Comparison of ENCODE assay signal across 9 cellular contexts in the genomic region with DNA sequence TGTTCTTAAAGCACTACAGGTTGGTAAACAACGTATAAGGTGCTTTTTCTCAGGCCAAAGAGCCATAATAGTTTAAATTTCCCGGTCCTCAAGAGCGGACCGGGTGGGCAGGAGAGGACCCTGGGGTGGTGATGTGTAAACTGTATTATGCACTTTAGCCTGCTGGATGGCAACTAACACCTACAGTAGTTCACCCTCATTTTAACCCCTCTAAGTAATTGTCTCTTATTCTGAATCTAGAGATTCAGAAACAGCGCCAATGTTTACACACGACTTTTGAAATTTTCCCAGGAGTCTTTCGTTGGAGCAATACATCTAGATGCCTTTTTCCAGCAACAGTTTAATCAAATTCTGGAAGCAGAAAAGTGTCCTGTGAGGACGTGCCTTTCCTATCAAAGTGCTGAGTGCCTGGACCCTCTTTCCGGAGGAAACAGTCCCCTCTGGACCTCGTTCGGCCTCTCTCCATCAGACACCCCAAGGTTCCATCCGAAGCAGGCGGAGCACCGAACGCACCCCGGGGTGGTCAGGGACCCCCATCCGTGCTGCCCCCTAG. TPM values are rescaled to one million over a fixed set of nuclear protein-coding genes. Genes with fewer than 3 reads are reported as not detected.
A peak's percentile ranks its signal among the peaks of the same experiment; 100 is the strongest.
DNase-seq lines count a peak whose midpoint lies in the region; ATAC-seq and TF ChIP-seq lines count a peak whose summit lies in the region.
"Had no signal": no experiment of that assay in that cellular context is flagged by ENCODE, and none has a peak within 500 bp of the region (broad histone marks: within the 10 kb centered on the region; RNA-seq: fewer than 3 reads in every experiment).

No MANE protein-coding gene starts in this region.

- H3K4me1 Mint-ChIP-seq in CD14-positive monocyte, result peaks cover 21% of the 10 kb centered on the region
- peaks cover 3 to 6% of the 10 kb centered on the region in 2 donors for H3K4me1 Mint-ChIP-seq in effector memory CD8-positive, alpha-beta T cell (ENCODE audit: low read depth in 2 of 2)
- H3K4me1 Mint-ChIP-seq in neural progenitor cell, result peaks cover 3% of the 10 kb centered on the region

- H3K9ac ChIP-seq in KMS-11, result peak overlapping the region; percentile 27; the same call in 1 of the 2 replicates
- peak overlapping the region; percentile 2 for H3K9ac ChIP-seq in neural progenitor cell

- ATAC-seq in effector memory CD8-positive, alpha-beta T cell (replicated peaks), result no peak
- no peak for ATAC-seq in GM21360 (IDR thresholded peaks at IDR 0.05; ENCODE audit: unreplicated experiment)

- H3K27me3 ChIP-seq in KMS-11 (ENCODE audit: insufficient read depth, low read depth), result no peaks in the 10 kb centered on the region
- peaks cover 14% of the 10 kb centered on the region for H3K27me3 ChIP-seq in neural progenitor cell

- H3K27ac Mint-ChIP-seq in CD14-positive monocyte (peak overlapping the region in 1 of 7 donors; percentile 2), neural progenitor cell (peak overlapping the region; percentile 60)
- H3K27ac Mint-ChIP-seq in effector memory CD8-positive, alpha-beta T cell, result no peak overlapping the region

- no peaks in the 10 kb centered on the region for H3K9me3 ChIP-seq in neural progenitor cell (ENCODE audit: low read depth)

- peaks cover 47% of the 10 kb centered on the region for H3F3A ChIP-seq in neural progenitor cell (ENCODE audit: low read depth)

- H3K27me3 Mint-ChIP-seq in CD14-positive monocyte (ENCODE audit: low read depth in 3 of 3) (peaks cover 23 to 38% (median 28%) of the 10 kb centered on the region in 3 donors), neural progenitor cell (ENCODE audit: insufficient read depth, low read depth) (peaks cover 18% of the 10 kb centered on the region)
- H3K27me3 Mint-ChIP-seq in effector memory CD8-positive, alpha-beta T cell, result peaks cover 40 to 79% of the 10 kb centered on the region in 2 donors

- H3K9me3 Mint-ChIP-seq in CD14-positive monocyte (peaks cover 0 to 6% (median 0%) of the 10 kb centered on the region in 7 donors), neural progenitor cell (no peaks in the 10 kb centered on the region)
- H3K9me3 Mint-ChIP-seq in effector memory CD8-positive, alpha-beta T cell, result no peaks in the 10 kb centered on the region

- no peak overlapping the region for H3K4me3 ChIP-seq in KMS-11 (IDR thresholded peaks at IDR 0.05; ENCODE audit: insufficient read depth, low read depth, low read length)
- peak overlapping the region; percentile 95 for H3K4me3 ChIP-seq in neural progenitor cell

- intact Hi-C loops in CD14-positive monocyte (cut with micrococcal nuclease), result no loop called here

- H3K4me2 ChIP-seq in KMS-11 (peak overlapping the region; percentile 81), neural progenitor cell (peak overlapping the region; percentile 93)

- no peak for DNase-seq in CD14-positive monocyte (ENCODE audit: low spot score)
- no peak for DNase-seq in effector memory CD8-positive, alpha-beta T cell
- no peak for DNase-seq in neural progenitor cell (ENCODE audit: low spot score)
- DNase-seq in GF-D8 (lab: John Stamatoyannopoulos, UW), result no peak
- no peak for DNase-seq in inferior parietal cortex (ENCODE audit: extremely low spot score)
- DNase-seq in MV-4-11 (lab: John Stamatoyannopoulos, UW), result no peak

- peak overlapping the region; percentile 96 for H2AFZ ChIP-seq in KMS-11 (ENCODE audit: low read depth)
- peak overlapping the region; percentile 97 for H2AFZ ChIP-seq in neural progenitor cell (replicated peaks)

- H4K20me1 ChIP-seq in KMS-11 (ENCODE audit: insufficient read depth), result no peaks in the 10 kb centered on the region
- peaks cover 10% of the 10 kb centered on the region for H4K20me1 ChIP-seq in neural progenitor cell (ENCODE audit: low read depth)

- H3K36me3 ChIP-seq in KMS-11 (ENCODE audit: insufficient read depth), result no peaks in the 10 kb centered on the region
- H3K36me3 ChIP-seq in neural progenitor cell, result no peaks in the 10 kb centered on the region

- H3K27ac ChIP-seq in KMS-11 (no peak overlapping the region), neural progenitor cell (no peak overlapping the region)
- H3K27ac ChIP-seq: RWPE1 had no signal

- H3K79me2 ChIP-seq in KMS-11 (ENCODE audit: insufficient read depth, low read depth) (no peaks in the 10 kb centered on the region), neural progenitor cell (ENCODE audit: low read depth) (peaks cover 43% of the 10 kb centered on the region)

- peak overlapping the region; percentile 86 to 94 for H3K4me3 Mint-ChIP-seq in CD14-positive monocyte
- H3K4me3 Mint-ChIP-seq in effector memory CD8-positive, alpha-beta T cell, result peak overlapping the region; percentile 65 to 72
- peak overlapping the region; percentile 92 for H3K4me3 Mint-ChIP-seq in neural progenitor cell

- peaks cover 0 to 5% of the 10 kb centered on the region in 2 donors for H3K36me3 Mint-ChIP-seq in CD14-positive monocyte
- H3K36me3 Mint-ChIP-seq in effector memory CD8-positive, alpha-beta T cell (ENCODE audit: insufficient read depth), result no peaks in the 10 kb centered on the region
- no peaks in the 10 kb centered on the region for H3K36me3 Mint-ChIP-seq in neural progenitor cell

- H3K4me1 ChIP-seq in KMS-11 (ENCODE audit: low read depth, poor library complexity, severe bottlenecking) (no peaks in the 10 kb centered on the region), neural progenitor cell (peaks cover 37% of the 10 kb centered on the region)

- TF ChIP-seq CTCF in CD14-positive monocyte (IDR thresholded peaks at IDR 0.05) (no peak), KMS-11 (conservative IDR thresholded peaks at IDR 0.05; ENCODE audit: low read depth, low read length) (no peak), neural progenitor cell (IDR thresholded peaks at IDR 0.05) (peak; percentile 13)

RNA-seq across cellular contexts. Expression of gene OCLN, which starts 0.7 kb away (rescaled TPM):
- polyA plus RNA-seq in CD14-positive monocyte, result under 1 TPM in 1 of 2 donors, not detected in 1; 0.03 TPM
- 57.7 and 67.5 TPM in 2 replicates for total RNA-seq in neural progenitor cell (ENCODE audit: low replicate concordance)
